In the genomic region with DNA sequence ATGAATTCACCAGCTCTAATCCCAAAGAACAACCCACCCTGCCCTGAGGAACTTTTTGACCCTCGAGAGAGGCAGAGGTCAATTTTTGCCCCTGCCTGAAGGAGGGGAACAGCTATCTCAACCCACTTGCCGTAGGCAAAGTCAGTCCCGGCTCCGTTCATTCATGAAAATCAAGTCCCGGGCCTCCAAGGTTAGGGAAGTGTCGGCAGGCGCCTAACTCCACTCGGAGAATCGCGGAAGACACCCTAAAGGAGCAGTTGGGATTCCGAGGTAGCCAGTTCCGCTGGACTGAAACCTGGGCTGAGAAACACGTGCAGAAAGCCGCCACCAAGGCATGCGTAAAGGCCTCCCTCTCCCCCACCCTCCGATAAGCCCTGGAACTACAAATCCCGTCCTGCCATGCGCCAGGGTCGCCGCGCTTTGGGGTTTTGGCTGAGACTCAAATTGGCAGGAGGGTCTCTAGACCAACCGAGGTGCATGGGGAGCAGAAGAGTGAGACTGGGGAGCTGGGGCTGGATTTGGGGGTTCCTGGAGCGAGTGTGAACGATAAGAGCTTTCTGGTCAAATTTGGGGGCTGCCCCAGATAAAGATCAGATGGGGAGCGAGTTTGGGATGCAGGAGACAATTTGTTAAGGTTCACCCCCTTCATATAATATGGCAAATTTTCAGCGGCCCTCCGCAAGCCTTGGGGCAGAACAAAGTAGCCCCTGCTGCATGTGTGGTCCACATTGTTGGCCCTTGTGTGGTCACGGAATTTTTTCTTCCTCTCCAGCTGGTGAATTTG, we compare ENCODE assay signal across 1 cellular context.
TF ChIP-seq lines count a peak whose summit lies in the region.

A gene (minus strand): TSS at position 290 of the 784 bp plus-strand sequence. CDS start 2,955 bp downstream, outside the sequence.

TF ChIP-seq in IMR-90, 13 proteins besides CTCF, POLR2A, EP300 and RAD21:
- TF ChIP-seq NFE2L2 (IDR thresholded peaks at IDR 0.05; ENCODE audit: low read depth, low read length), result no peak
- TF ChIP-seq, protein P1, sequence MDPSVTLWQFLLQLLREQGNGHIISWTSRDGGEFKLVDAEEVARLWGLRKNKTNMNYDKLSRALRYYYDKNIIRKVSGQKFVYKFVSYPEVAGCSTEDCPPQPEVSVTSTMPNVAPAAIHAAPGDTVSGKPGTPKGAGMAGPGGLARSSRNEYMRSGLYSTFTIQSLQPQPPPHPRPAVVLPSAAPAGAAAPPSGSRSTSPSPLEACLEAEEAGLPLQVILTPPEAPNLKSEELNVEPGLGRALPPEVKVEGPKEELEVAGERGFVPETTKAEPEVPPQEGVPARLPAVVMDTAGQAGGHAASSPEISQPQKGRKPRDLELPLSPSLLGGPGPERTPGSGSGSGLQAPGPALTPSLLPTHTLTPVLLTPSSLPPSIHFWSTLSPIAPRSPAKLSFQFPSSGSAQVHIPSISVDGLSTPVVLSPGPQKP (IDR thresholded peaks at IDR 0.05; ENCODE audit: borderline replicate concordance, low read depth, low read length), result no peak
- TF ChIP-seq MXI1 (IDR thresholded peaks at IDR 0.05; ENCODE audit: borderline replicate concordance, low read depth, low read length), result peak; percentile 99
- no peak for TF ChIP-seq RFX5 (IDR thresholded peaks at IDR 0.05; ENCODE audit: low read depth, low read length)
- TF ChIP-seq BHLHE40 (IDR thresholded peaks at IDR 0.05; ENCODE audit: low read depth, low read length), result peak; percentile 88
- no peak for TF ChIP-seq CEBPB (IDR thresholded peaks at IDR 0.05; ENCODE audit: low read depth, low read length)
- no peak for TF ChIP-seq CHD1 (IDR thresholded peaks at IDR 0.05; ENCODE audit: low read depth, low read length)
- TF ChIP-seq, protein P2, sequence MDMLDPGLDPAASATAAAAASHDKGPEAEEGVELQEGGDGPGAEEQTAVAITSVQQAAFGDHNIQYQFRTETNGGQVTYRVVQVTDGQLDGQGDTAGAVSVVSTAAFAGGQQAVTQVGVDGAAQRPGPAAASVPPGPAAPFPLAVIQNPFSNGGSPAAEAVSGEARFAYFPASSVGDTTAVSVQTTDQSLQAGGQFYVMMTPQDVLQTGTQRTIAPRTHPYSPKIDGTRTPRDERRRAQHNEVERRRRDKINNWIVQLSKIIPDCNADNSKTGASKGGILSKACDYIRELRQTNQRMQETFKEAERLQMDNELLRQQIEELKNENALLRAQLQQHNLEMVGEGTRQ (IDR thresholded peaks at IDR 0.05; ENCODE audit: low read depth, low read length), result peak; percentile 12; the same call in 1 of the 2 replicates
- TF ChIP-seq MAZ (IDR thresholded peaks at IDR 0.05; ENCODE audit: borderline replicate concordance, low read depth, low read length), result peak; percentile 82
- TF ChIP-seq FOS (IDR thresholded peaks at IDR 0.05; ENCODE audit: low read depth, low read length), result no peak
- no peak for TF ChIP-seq MAFK (IDR thresholded peaks at IDR 0.05; ENCODE audit: low read depth, low read length)
- TF ChIP-seq RCOR1 (IDR thresholded peaks at IDR 0.05; ENCODE audit: insufficient replicate concordance, low read length), result no peak
- TF ChIP-seq SMC3 (IDR thresholded peaks at IDR 0.05; ENCODE audit: low read depth, low read length), result no peak
